ENCODE assay signal across 13 cellular contexts in the genomic region with DNA sequence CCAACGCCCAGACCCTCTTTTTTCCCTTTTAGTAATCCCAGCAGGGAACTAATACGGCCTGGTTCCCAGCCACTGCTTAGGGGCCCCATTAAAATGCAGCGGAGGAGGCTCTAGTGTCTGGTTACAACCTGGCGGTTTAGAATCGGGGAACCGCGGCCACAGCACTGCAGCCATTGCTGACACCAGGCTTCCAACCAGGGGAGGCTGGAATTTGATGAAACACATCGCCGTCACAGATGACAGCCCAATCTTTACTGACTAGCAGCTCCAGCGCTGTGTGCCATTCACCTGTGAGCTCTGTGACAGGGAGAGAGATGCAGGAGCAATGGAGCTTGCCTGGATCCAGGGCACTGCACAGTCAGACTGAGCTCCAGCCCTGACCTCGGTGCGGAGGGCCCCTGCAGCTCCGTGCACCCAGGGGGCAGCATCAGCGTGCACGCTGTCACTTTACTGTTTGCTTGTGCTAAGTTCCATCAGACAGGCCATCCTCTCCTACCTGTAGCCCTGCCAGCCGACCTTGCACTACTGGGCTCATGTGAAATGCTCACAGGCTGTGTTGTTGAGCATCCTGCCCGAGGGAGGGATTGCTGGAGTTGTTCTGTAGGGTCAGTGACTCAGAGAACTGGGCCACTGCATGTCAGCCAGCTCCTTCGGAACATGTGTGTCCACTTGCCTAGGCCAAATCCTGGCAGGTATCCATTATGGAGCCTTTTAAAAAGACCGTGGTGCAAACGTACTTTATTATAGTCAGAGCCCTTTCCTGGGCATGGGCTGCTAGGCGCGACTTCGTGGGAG.
DNase-seq lines count a peak whose midpoint lies in the region; ATAC-seq and TF ChIP-seq lines count a peak whose summit lies in the region.
"Had no signal": no experiment of that assay in that cellular context is flagged by ENCODE, and none has a peak within 500 bp of the region (broad histone marks: within the 10 kb centered on the region; RNA-seq: fewer than 3 reads in every experiment).

No MANE protein-coding gene starts in this region.

- no peak overlapping the region; the same call in 1 of the 2 replicates for H3K27ac Mint-ChIP-seq in GM23338
- H3K27ac Mint-ChIP-seq in natural killer cell = no peak overlapping the region
- H3K27ac Mint-ChIP-seq: activated naive CD8-positive, alpha-beta T cell treated with anti-CD3 and anti-CD28 coated beads, Interleukin-2, amount 10 ng/mL, durations not matched to agents 7 days and 5 days; immature natural killer cell had no signal

- H3K79me2 ChIP-seq in GM23338 (replicated peaks; ENCODE audit: insufficient read depth) = no peaks in the 10 kb centered on the region

- intact Hi-C loops in natural killer cell (cut with micrococcal nuclease) = no loop called here

- H3K36me3 ChIP-seq in GM23338 (ENCODE audit: insufficient read depth) = no peaks in the 10 kb centered on the region

- no peaks in the 10 kb centered on the region for H3K27me3 ChIP-seq in GM23338 (ENCODE audit: insufficient read depth)

- H3K4me1 Mint-ChIP-seq in GM23338 (peaks cover 21% of the 10 kb centered on the region), natural killer cell (no peaks in the 10 kb centered on the region)
- H3K4me1 Mint-ChIP-seq: immature natural killer cell had no signal

- DNase-seq in GM23338 (ENCODE audit: low spot score) = peak; percentile 62
- peak; percentile 42 to 64 for DNase-seq in NCI-H526 (lab: John Stamatoyannopoulos, UW)
- DNase-seq in foreskin fibroblast = peak; percentile 53 to 88
- DNase-seq in putamen (ENCODE audit: low spot score) = peak; percentile 22
- DNase-seq in natural killer cell = no peak
- no peak for DNase-seq in stimulated activated naive CD4-positive, alpha-beta T cell (lab: John Stamatoyannopoulos, UW)
- DNase-seq in T1000 (lab: John Stamatoyannopoulos, UW) = no peak
- no peak for DNase-seq in DMS114 treated with DMSO at 0.1 percent for 48 hours (lab: John Stamatoyannopoulos, UW; ENCODE audit: unreplicated experiment)
- DNase-seq: activated CD4-positive, CD25-positive, alpha-beta regulatory T cell treated with anti-CD3 and anti-CD28 coated beads, Interleukin-2, amount 50 U/mL, for 72 hours; activated naive CD8-positive, alpha-beta T cell treated with anti-CD3 and anti-CD28 coated beads, Interleukin-2, amount 10 ng/mL, durations not matched to agents 7 days and 5 days; erythroblast; immature natural killer cell; substantia nigra had no signal

- H3K4me3 Mint-ChIP-seq in GM23338 = peak overlapping the region; percentile 46
- no peak overlapping the region for H3K4me3 Mint-ChIP-seq in natural killer cell
- H3K4me3 Mint-ChIP-seq: activated naive CD8-positive, alpha-beta T cell treated with anti-CD3 and anti-CD28 coated beads, Interleukin-2, amount 10 ng/mL, durations not matched to agents 7 days and 5 days; immature natural killer cell had no signal

- H3K27me3 Mint-ChIP-seq in GM23338 (ENCODE audit: insufficient read depth, low read depth, poor library complexity) (peaks cover 21% of the 10 kb centered on the region), natural killer cell (ENCODE audit: low read depth in 2 of 2) (no peaks in the 10 kb centered on the region)
- H3K27me3 Mint-ChIP-seq: activated naive CD8-positive, alpha-beta T cell treated with anti-CD3 and anti-CD28 coated beads, Interleukin-2, amount 10 ng/mL, durations not matched to agents 7 days and 5 days had no signal

- H3K36me3 Mint-ChIP-seq in GM23338 (ENCODE audit: low read depth) (no peaks in the 10 kb centered on the region), natural killer cell (no peaks in the 10 kb centered on the region)
- H3K36me3 Mint-ChIP-seq: activated naive CD8-positive, alpha-beta T cell treated with anti-CD3 and anti-CD28 coated beads, Interleukin-2, amount 10 ng/mL, durations not matched to agents 7 days and 5 days; immature natural killer cell had no signal

- H3K27ac ChIP-seq in GM23338 (ENCODE audit: low read depth) = no peak overlapping the region

- 0 out of 2 replicates have a peak overlapping the region, but pooled peaks have one; percentile 59 for H2AFZ ChIP-seq in GM23338

- H3K4me3 ChIP-seq in GM23338 = no peak overlapping the region
- no peak overlapping the region for H3K4me3 ChIP-seq in foreskin fibroblast (ENCODE audit: low read depth in 1 of 2, low read length in 2 of 2)

- 0 out of 2 replicates have a peak, but pooled peaks cover 4% of the 10 kb centered on the region for H3K9me2 ChIP-seq in GM23338 (ENCODE audit: insufficient read depth)

- H3K4me1 ChIP-seq in GM23338 (ENCODE audit: insufficient read depth) = peaks cover 8% of the 10 kb centered on the region; the same call in 1 of the 2 replicates

- TF ChIP-seq CTCF in GM23338 (conservative IDR thresholded peaks at IDR 0.05; ENCODE audit: low read depth in 2 of 2) = no peak
- TF ChIP-seq CTCF in foreskin fibroblast (IDR thresholded peaks at IDR 0.05; ENCODE audit: low read depth, low read length) = no peak
- TF ChIP-seq CTCF in natural killer cell (IDR thresholded peaks at IDR 0.05) = no peak

- H4K20me1 ChIP-seq in GM23338 (replicated peaks; ENCODE audit: insufficient read depth) = no peaks in the 10 kb centered on the region

- no peaks in the 10 kb centered on the region for H3F3A ChIP-seq in GM23338 (replicated peaks; ENCODE audit: low read depth)

- ATAC-seq in GM23338 = peak; percentile 93
- ATAC-seq in natural killer cell = no peak

- H3K9me3 Mint-ChIP-seq in GM23338 (no peaks in the 10 kb centered on the region), natural killer cell (no peaks in the 10 kb centered on the region)
- H3K9me3 Mint-ChIP-seq: activated naive CD8-positive, alpha-beta T cell treated with anti-CD3 and anti-CD28 coated beads, Interleukin-2, amount 10 ng/mL, durations not matched to agents 7 days and 5 days; immature natural killer cell had no signal

- H3K4me2 ChIP-seq in GM23338 = no peak overlapping the region

TF ChIP-seq in GM23338, 12 proteins besides CTCF, POLR2A, EP300 and RAD21 (continues in another document):
- no peak for TF ChIP-seq JUNB (IDR thresholded peaks at IDR 0.05; ENCODE audit: unreplicated experiment)
- no peak for TF ChIP-seq EZH2 (IDR thresholded peaks at IDR 0.05; ENCODE audit: low read depth, unreplicated experiment)
- TF ChIP-seq, protein P1, sequence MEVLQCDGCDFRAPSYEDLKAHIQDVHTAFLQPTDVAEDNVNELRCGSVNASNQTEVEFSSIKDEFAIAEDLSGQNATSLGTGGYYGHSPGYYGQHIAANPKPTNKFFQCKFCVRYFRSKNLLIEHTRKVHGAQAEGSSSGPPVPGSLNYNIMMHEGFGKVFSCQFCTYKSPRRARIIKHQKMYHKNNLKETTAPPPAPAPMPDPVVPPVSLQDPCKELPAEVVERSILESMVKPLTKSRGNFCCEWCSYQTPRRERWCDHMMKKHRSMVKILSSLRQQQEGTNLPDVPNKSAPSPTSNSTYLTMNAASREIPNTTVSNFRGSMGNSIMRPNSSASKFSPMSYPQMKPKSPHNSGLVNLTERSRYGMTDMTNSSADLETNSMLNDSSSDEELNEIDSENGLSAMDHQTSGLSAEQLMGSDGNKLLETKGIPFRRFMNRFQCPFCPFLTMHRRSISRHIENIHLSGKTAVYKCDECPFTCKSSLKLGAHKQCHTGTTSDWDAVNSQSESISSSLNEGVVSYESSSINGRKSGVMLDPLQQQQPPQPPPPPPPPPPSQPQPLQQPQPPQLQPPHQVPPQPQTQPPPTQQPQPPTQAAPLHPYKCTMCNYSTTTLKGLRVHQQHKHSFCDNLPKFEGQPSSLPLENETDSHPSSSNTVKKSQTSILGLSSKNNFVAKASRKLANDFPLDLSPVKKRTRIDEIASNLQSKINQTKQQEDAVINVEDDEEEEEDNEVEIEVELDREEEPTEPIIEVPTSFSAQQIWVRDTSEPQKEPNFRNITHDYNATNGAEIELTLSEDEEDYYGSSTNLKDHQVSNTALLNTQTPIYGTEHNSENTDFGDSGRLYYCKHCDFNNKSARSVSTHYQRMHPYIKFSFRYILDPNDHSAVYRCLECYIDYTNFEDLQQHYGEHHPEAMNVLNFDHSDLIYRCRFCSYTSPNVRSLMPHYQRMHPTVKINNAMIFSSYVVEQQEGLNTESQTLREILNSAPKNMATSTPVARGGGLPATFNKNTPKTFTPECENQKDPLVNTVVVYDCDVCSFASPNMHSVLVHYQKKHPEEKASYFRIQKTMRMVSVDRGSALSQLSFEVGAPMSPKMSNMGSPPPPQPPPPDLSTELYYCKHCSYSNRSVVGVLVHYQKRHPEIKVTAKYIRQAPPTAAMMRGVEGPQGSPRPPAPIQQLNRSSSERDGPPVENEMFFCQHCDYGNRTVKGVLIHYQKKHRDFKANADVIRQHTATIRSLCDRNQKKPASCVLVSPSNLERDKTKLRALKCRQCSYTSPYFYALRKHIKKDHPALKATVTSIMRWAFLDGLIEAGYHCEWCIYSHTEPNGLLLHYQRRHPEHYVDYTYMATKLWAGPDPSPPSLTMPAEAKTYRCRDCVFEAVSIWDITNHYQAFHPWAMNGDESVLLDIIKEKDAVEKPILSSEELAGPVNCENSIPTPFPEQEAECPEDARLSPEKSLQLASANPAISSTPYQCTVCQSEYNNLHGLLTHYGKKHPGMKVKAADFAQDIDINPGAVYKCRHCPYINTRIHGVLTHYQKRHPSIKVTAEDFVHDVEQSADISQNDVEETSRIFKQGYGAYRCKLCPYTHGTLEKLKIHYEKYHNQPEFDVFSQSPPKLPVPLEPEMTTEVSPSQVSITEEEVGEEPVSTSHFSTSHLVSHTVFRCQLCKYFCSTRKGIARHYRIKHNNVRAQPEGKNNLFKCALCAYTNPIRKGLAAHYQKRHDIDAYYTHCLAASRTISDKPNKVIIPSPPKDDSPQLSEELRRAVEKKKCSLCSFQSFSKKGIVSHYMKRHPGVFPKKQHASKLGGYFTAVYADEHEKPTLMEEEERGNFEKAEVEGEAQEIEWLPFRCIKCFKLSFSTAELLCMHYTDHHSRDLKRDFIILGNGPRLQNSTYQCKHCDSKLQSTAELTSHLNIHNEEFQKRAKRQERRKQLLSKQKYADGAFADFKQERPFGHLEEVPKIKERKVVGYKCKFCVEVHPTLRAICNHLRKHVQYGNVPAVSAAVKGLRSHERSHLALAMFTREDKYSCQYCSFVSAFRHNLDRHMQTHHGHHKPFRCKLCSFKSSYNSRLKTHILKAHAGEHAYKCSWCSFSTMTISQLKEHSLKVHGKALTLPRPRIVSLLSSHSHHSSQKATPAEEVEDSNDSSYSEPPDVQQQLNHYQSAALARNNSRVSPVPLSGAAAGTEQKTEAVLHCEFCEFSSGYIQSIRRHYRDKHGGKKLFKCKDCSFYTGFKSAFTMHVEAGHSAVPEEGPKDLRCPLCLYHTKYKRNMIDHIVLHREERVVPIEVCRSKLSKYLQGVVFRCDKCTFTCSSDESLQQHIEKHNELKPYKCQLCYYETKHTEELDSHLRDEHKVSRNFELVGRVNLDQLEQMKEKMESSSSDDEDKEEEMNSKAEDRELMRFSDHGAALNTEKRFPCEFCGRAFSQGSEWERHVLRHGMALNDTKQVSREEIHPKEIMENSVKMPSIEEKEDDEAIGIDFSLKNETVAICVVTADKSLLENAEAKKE (CRISPR knock-in tag; IDR thresholded peaks at IDR 0.05) = no peak

Comparison
In these comparisons a context has a peak if more than half of its experiments do, and no peak if none do; other contexts are left out.
1. DNase-seq: peak in GM23338 (single experiment), NCI-H526 (2 of 2), foreskin fibroblast (2 of 2) and putamen (single experiment); none in natural killer cell (single experiment), stimulated activated naive CD4-positive, alpha-beta T cell (0 of 6), T1000 (single experiment) and DMS114 treated with DMSO at 0.1 percent for 48 hours (single experiment).